Comparison of ENCODE assay signal across 8 cellular contexts in genomic region chr6:144006731-144007454, GRCh38. TPM values are rescaled to one million over a fixed set of nuclear protein-coding genes. Genes with fewer than 3 reads are reported as not detected.
DNase-seq lines count a peak whose midpoint lies in the region; ATAC-seq and TF ChIP-seq lines count a peak whose summit lies in the region.

No MANE protein-coding gene starts in this region.

- TF ChIP-seq CTCF in GM10266 (IDR thresholded peaks at IDR 0.05; ENCODE audit: control insufficient read depth, insufficient read depth, low read depth, missing control alignments) (no peak), Peyer's patch (IDR thresholded peaks at IDR 0.05) (no peak), endothelial cell (IDR thresholded peaks at IDR 0.05; ENCODE audit: unreplicated experiment) (no peak)

- H3K4me1 Mint-ChIP-seq in endothelial cell (ENCODE audit: unreplicated experiment), result peaks cover 2% of the 10 kb centered on the region
- H3K4me1 Mint-ChIP-seq in natural killer cell treated with Interleukin-12 subunit alpha and Interleukin-12 subunit beta and Interleukin-15 and Interleukin-18, amount 100 ng/mL, for 72 hours (ENCODE audit: low read depth in 2 of 2), result peaks cover 0 to 11% of the 10 kb centered on the region in 2 donors

- no peaks in the 10 kb centered on the region for H3K9me3 ChIP-seq in Peyer's patch

- peaks cover 8% of the 10 kb centered on the region for H3K27me3 Mint-ChIP-seq in endothelial cell (ENCODE audit: unreplicated experiment)
- peaks cover 19 to 24% of the 10 kb centered on the region in 2 donors for H3K27me3 Mint-ChIP-seq in natural killer cell treated with Interleukin-12 subunit alpha and Interleukin-12 subunit beta and Interleukin-15 and Interleukin-18, amount 100 ng/mL, for 72 hours

- no peaks in the 10 kb centered on the region for H3K27me3 ChIP-seq in Peyer's patch

- peak overlapping the region in 1 of 4 donors; percentile 77 for H3K27ac ChIP-seq in Peyer's patch

- no peak for TF ChIP-seq POLR2A in Peyer's patch (IDR thresholded peaks at IDR 0.05)

- H3K36me3 ChIP-seq in Peyer's patch, result no peaks in the 10 kb centered on the region

- H3K36me3 Mint-ChIP-seq in endothelial cell (ENCODE audit: low read depth, unreplicated experiment), result peaks cover 28% of the 10 kb centered on the region
- H3K36me3 Mint-ChIP-seq in natural killer cell treated with Interleukin-12 subunit alpha and Interleukin-12 subunit beta and Interleukin-15 and Interleukin-18, amount 100 ng/mL, for 72 hours, result no peaks in the 10 kb centered on the region

- H3K27ac Mint-ChIP-seq in endothelial cell (ENCODE audit: unreplicated experiment), result peak overlapping the region; percentile 74
- no peak overlapping the region for H3K27ac Mint-ChIP-seq in natural killer cell treated with Interleukin-12 subunit alpha and Interleukin-12 subunit beta and Interleukin-15 and Interleukin-18, amount 100 ng/mL, for 72 hours

- DNase-seq in GM10266 (ENCODE audit: extremely low spot score) (peak; percentile 21), Peyer's patch (no peak), endothelial cell (ENCODE audit: low spot score) (peak; percentile 10), iPS-NIHi11 (ENCODE audit: low spot score) (no peak), superior temporal gyrus (ENCODE audit: extremely low spot score) (no peak)
- no peak for DNase-seq in natural killer cell treated with Interleukin-12 subunit alpha and Interleukin-12 subunit beta and Interleukin-15 and Interleukin-18, amount 100 ng/mL, for 72 hours (ENCODE audit: low spot score)

- H3K4me1 ChIP-seq in Peyer's patch, result no peaks in the 10 kb centered on the region

- peak overlapping the region; percentile 6 to 79 (median 54) for H3K4me3 ChIP-seq in Peyer's patch

- peak overlapping the region; percentile 97 for H3K4me3 Mint-ChIP-seq in endothelial cell (ENCODE audit: unreplicated experiment)
- peak overlapping the region; percentile 45 for H3K4me3 Mint-ChIP-seq in natural killer cell treated with Interleukin-12 subunit alpha and Interleukin-12 subunit beta and Interleukin-15 and Interleukin-18, amount 100 ng/mL, for 72 hours

- no peak for ATAC-seq in natural killer cell treated with Interleukin-12 subunit alpha and Interleukin-12 subunit beta and Interleukin-15 and Interleukin-18, amount 100 ng/mL, for 72 hours
- ATAC-seq in HG02885 (IDR thresholded peaks at IDR 0.05; ENCODE audit: poor library complexity, unreplicated experiment) (no peak), HG02852 (IDR thresholded peaks at IDR 0.05; ENCODE audit: unreplicated experiment) (no peak)

- H3K9me3 Mint-ChIP-seq in endothelial cell (ENCODE audit: unreplicated experiment), result peaks cover 10% of the 10 kb centered on the region
- no peaks in the 10 kb centered on the region for H3K9me3 Mint-ChIP-seq in natural killer cell treated with Interleukin-12 subunit alpha and Interleukin-12 subunit beta and Interleukin-15 and Interleukin-18, amount 100 ng/mL, for 72 hours

RNA-seq across cellular contexts. Expression of gene PLAGL1, which starts 1.2 kb away (rescaled TPM):
- 10 to 100 TPM; 12.1 to 27.2 (median 22.5) TPM for total RNA-seq in Peyer's patch
- total RNA-seq in endothelial cell (ENCODE audit: unreplicated experiment), result 294 TPM
- total RNA-seq in natural killer cell treated with Interleukin-12 subunit alpha and Interleukin-12 subunit beta and Interleukin-15 and Interleukin-18, amount 100 ng/mL, for 72 hours, result 10 to 100 TPM in 1 of 2 donors, 1 to 10 TPM in 1; 6.1 to 18.3 TPM

Comparison
In these comparisons a context has a peak if more than half of its experiments do, and no peak if none do; other contexts are left out.
1. DNase-seq: peak in GM10266 (single experiment) and endothelial cell (single experiment); none in Peyer's patch (0 of 3), natural killer cell treated with Interleukin-12 subunit alpha and Interleukin-12 subunit beta and Interleukin-15 and Interleukin-18, amount 100 ng/mL, for 72 hours (single experiment), iPS-NIHi11 (single experiment) and superior temporal gyrus (single experiment).
2. RNA of gene PLAGL1, which starts 1.2 kb away (total RNA-seq): 294 TPM in endothelial cell (single experiment); 12.1 to 27.2 TPM in Peyer's patch and 6.1 to 18.3 TPM in natural killer cell treated with Interleukin-12 subunit alpha and Interleukin-12 subunit beta and Interleukin-15 and Interleukin-18, amount 100 ng/mL, for 72 hours; every median in the first group is over 10 times any median in the second.